In genomic region chr20:407097-407952, GRCh38 we compare ENCODE assay signal across 8 cellular contexts. TPM values are rescaled to one million over a fixed set of nuclear protein-coding genes. Genes with fewer than 3 reads are reported as not detected.
DNase-seq lines count a peak whose midpoint lies in the region; ATAC-seq and TF ChIP-seq lines count a peak whose summit lies in the region.

No MANE protein-coding gene starts in this region.

- H3K9ac ChIP-seq in duodenal mucosa (ENCODE audit: low read depth in 1 of 2, low read length in 2 of 2) = peak overlapping the region; percentile 40 to 46

- WGBS in right lobe of liver (ENCODE audit: insufficient coverage, low coverage, low lambda C conversion rate, missing lambda C conversion rate) = 6% methylated on average over 23 of the region's 45 CpGs

- H3K27ac ChIP-seq in duodenal mucosa (ENCODE audit: low read depth, low read length) (no peak overlapping the region), right lobe of liver (peak overlapping the region; percentile 76 to 95 (median 79))

- H3K9me3 ChIP-seq in duodenal mucosa (ENCODE audit: control insufficient read depth in 1 of 2, low read length in 2 of 2) = peaks cover 0 to 2% of the 10 kb centered on the region in 2 donors
- no peaks in the 10 kb centered on the region for H3K9me3 ChIP-seq in right lobe of liver

- intact Hi-C loops in right lobe of liver (cut with DNase I) = no loop called here

- H3K4me1 ChIP-seq in duodenal mucosa (ENCODE audit: control insufficient read depth in 1 of 2, insufficient read depth in 2 of 2, low read length in 2 of 2) (peaks cover 20 to 27% of the 10 kb centered on the region in 2 donors), right lobe of liver (peaks cover 0 to 34% (median 5%) of the 10 kb centered on the region in 4 donors)

- H3K4me3 ChIP-seq in duodenal mucosa (ENCODE audit: low read depth in 1 of 2, low read length in 2 of 2) = peak overlapping the region; percentile 73 to 81
- peak overlapping the region; percentile 49 to 100 (median 98) for H3K4me3 ChIP-seq in right lobe of liver

- ATAC-seq in GM18870 (IDR thresholded peaks at IDR 0.05; ENCODE audit: unreplicated experiment) (peak; percentile 52), HG03103 (IDR thresholded peaks at IDR 0.05; ENCODE audit: low read depth, unreplicated experiment) (peak; percentile 53), right lobe of liver (peak; percentile 75 to 87 (median 83))

- H3K36me3 ChIP-seq in duodenal mucosa (ENCODE audit: control insufficient read depth in 1 of 2, insufficient read depth in 2 of 2, low read length in 2 of 2) = peaks cover 0 to 21% of the 10 kb centered on the region in 2 donors
- H3K36me3 ChIP-seq in right lobe of liver = peaks cover 0 to 10% (median 3%) of the 10 kb centered on the region in 4 donors

- no peaks in the 10 kb centered on the region for H3K27me3 ChIP-seq in duodenal mucosa (ENCODE audit: control insufficient read depth in 1 of 2, insufficient read depth in 2 of 2, low read length in 2 of 2)
- no peaks in the 10 kb centered on the region for H3K27me3 ChIP-seq in right lobe of liver

- peak in 3 of 4 donors; percentile 20 to 39 (median 25) for TF ChIP-seq CTCF in right lobe of liver (IDR thresholded peaks at IDR 0.05)

- peak; percentile 89 for TF ChIP-seq POLR2A in right lobe of liver (IDR thresholded peaks at IDR 0.05)

- peak; percentile 54 to 75 for DNase-seq in AML-193 (lab: John Stamatoyannopoulos, UW)
- peak; percentile 74 for DNase-seq in NCI-H2196 (lab: John Stamatoyannopoulos, UW; ENCODE audit: unreplicated experiment)
- peak; percentile 72 for DNase-seq in activated CD4-positive, CD25-positive, alpha-beta regulatory T cell treated with anti-CD3 and anti-CD28 coated beads, Interleukin-2, amount 50 U/mL, for 72 hours
- DNase-seq in right lobe of liver = peak; percentile 89 to 92 (median 90)
- DNase-seq in stimulated activated CD4-positive, alpha-beta T cell treated with anti-CD3 and anti-CD28 coated beads, Interleukin-4, amount 100 ng/mL, for 4 hours = peak; percentile 57 to 64

RNA-seq across cellular contexts. Expression of gene RBCK1, which starts 0.8 kb away (rescaled TPM):
- total RNA-seq in right lobe of liver = 100 to 1,000 TPM in 2 of 6 experiments, 10 to 100 TPM in 4; 63.1 to 113 (median 85.6) TPM

RNA-seq across cellular contexts. Expression of gene TRIB3, which starts 26.8 kb away (rescaled TPM):
- total RNA-seq in right lobe of liver = 100 to 1,000 TPM in 2 of 6 experiments, 10 to 100 TPM in 4; 15.1 to 139 (median 34.1) TPM

RNA-seq across cellular contexts. Expression of gene TBC1D20, which starts 55.0 kb away (rescaled TPM):
- 10 to 100 TPM; 10.8 to 21.4 (median 13.9) TPM for total RNA-seq in right lobe of liver
